ENCODE assay signal across 9 cellular contexts in genomic region chr2:217653240-217653639, GRCh38.
A peak's percentile ranks its signal among the peaks of the same experiment; 100 is the strongest.
DNase-seq lines count a peak whose midpoint lies in the region; ATAC-seq, FAIRE-seq and TF ChIP-seq lines count a peak whose summit lies in the region.
"Had no signal": no experiment of that assay in that cellular context is flagged by ENCODE, and none has a peak within 500 bp of the region (broad histone marks: within the 10 kb centered on the region; RNA-seq: fewer than 3 reads in every experiment).

No MANE protein-coding gene starts in this region.

- H3K36me3 Mint-ChIP-seq in natural killer cell treated with Interleukin-12 subunit alpha and Interleukin-12 subunit beta and Interleukin-15 and Interleukin-18, amount 100 ng/mL, for 72 hours: no peaks in the 10 kb centered on the region
- no peaks in the 10 kb centered on the region for H3K36me3 Mint-ChIP-seq in activated CD4-positive, alpha-beta memory T cell treated with anti-CD3 and anti-CD28 coated beads, Interleukin-2, amount 10 ng/mL, durations not matched to agents 7 days and 5 days (ENCODE audit: low read depth)

- no peaks in the 10 kb centered on the region for H3K9me3 Mint-ChIP-seq in natural killer cell treated with Interleukin-12 subunit alpha and Interleukin-12 subunit beta and Interleukin-15 and Interleukin-18, amount 100 ng/mL, for 72 hours
- H3K9me3 Mint-ChIP-seq in activated CD4-positive, alpha-beta memory T cell treated with anti-CD3 and anti-CD28 coated beads, Interleukin-2, amount 10 ng/mL, durations not matched to agents 7 days and 5 days: no peaks in the 10 kb centered on the region

- H3K36me3 ChIP-seq in pancreas: no peaks in the 10 kb centered on the region
- H3K36me3 ChIP-seq: cardiac muscle cell had no signal

- no peaks in the 10 kb centered on the region for H3K9me3 ChIP-seq in pancreas

- H3K27ac ChIP-seq in pancreas: no peak overlapping the region
- H3K27ac ChIP-seq: cardiac muscle cell had no signal

- no peak for FAIRE-seq in pancreas (lab: Jason Lieb, UNC)

- no peak for TF ChIP-seq CTCF in pancreas (IDR thresholded peaks at IDR 0.05)

- H3K4me1 Mint-ChIP-seq in natural killer cell treated with Interleukin-12 subunit alpha and Interleukin-12 subunit beta and Interleukin-15 and Interleukin-18, amount 100 ng/mL, for 72 hours (ENCODE audit: low read depth in 2 of 2): no peaks in the 10 kb centered on the region
- H3K4me1 Mint-ChIP-seq in activated CD4-positive, alpha-beta memory T cell treated with anti-CD3 and anti-CD28 coated beads, Interleukin-2, amount 10 ng/mL, durations not matched to agents 7 days and 5 days: no peaks in the 10 kb centered on the region

- H3K27me3 Mint-ChIP-seq in natural killer cell treated with Interleukin-12 subunit alpha and Interleukin-12 subunit beta and Interleukin-15 and Interleukin-18, amount 100 ng/mL, for 72 hours: peaks cover 8 to 9% of the 10 kb centered on the region in 2 donors
- no peaks in the 10 kb centered on the region for H3K27me3 Mint-ChIP-seq in activated CD4-positive, alpha-beta memory T cell treated with anti-CD3 and anti-CD28 coated beads, Interleukin-2, amount 10 ng/mL, durations not matched to agents 7 days and 5 days

- POLR2A ChIA-PET in activated CD4-positive, alpha-beta memory T cell treated with anti-CD3 and anti-CD28 coated beads, Interleukin-2, amount 10 ng/mL, durations not matched to agents 7 days and 5 days (lab: Charles Lee): no interaction called here

- H3K4me3 Mint-ChIP-seq in natural killer cell treated with Interleukin-12 subunit alpha and Interleukin-12 subunit beta and Interleukin-15 and Interleukin-18, amount 100 ng/mL, for 72 hours: no peak overlapping the region
- H3K4me3 Mint-ChIP-seq in activated CD4-positive, alpha-beta memory T cell treated with anti-CD3 and anti-CD28 coated beads, Interleukin-2, amount 10 ng/mL, durations not matched to agents 7 days and 5 days: no peak overlapping the region

- H3K4me1 ChIP-seq in pancreas: no peaks in the 10 kb centered on the region

- H3K27ac Mint-ChIP-seq in natural killer cell treated with Interleukin-12 subunit alpha and Interleukin-12 subunit beta and Interleukin-15 and Interleukin-18, amount 100 ng/mL, for 72 hours: no peak overlapping the region
- no peak overlapping the region for H3K27ac Mint-ChIP-seq in activated CD4-positive, alpha-beta memory T cell treated with anti-CD3 and anti-CD28 coated beads, Interleukin-2, amount 10 ng/mL, durations not matched to agents 7 days and 5 days

- H3K27me3 ChIP-seq in pancreas: no peaks in the 10 kb centered on the region
- H3K27me3 ChIP-seq: cardiac muscle cell had no signal

- DNase-seq in C1 segment of cervical spinal cord (lab: John Stamatoyannopoulos, UW): peak in 11 of 14 donors; percentile 11 to 80 (median 38)
- peak; percentile 63 for DNase-seq in RKO (ENCODE audit: low spot score)
- DNase-seq in fibroblast of the conjunctiva (ENCODE audit: low read depth): peak; percentile 88
- DNase-seq in pancreas: peak in 2 of 6 donors; percentile 23 to 26
- DNase-seq in natural killer cell treated with Interleukin-12 subunit alpha and Interleukin-12 subunit beta and Interleukin-15 and Interleukin-18, amount 100 ng/mL, for 72 hours (ENCODE audit: low spot score): no peak
- DNase-seq in stimulated activated CD4-positive, alpha-beta T cell treated with anti-CD3 and anti-CD28 coated beads, Interleukin-4, amount 100 ng/mL, for 4 hours: no peak
- no peak for DNase-seq in activated CD4-positive, alpha-beta memory T cell treated with anti-CD3 and anti-CD28 coated beads, Interleukin-2, amount 10 ng/mL, durations not matched to agents 7 days and 5 days

- 25 to 46% methylated on average over 6 of the region's 6 CpGs for WGBS in pancreas, 2 donors

- no peak overlapping the region for H3K4me3 ChIP-seq in pancreas
- H3K4me3 ChIP-seq: cardiac muscle cell had no signal

- CTCF ChIA-PET in activated CD4-positive, alpha-beta memory T cell treated with anti-CD3 and anti-CD28 coated beads, Interleukin-2, amount 10 ng/mL, durations not matched to agents 7 days and 5 days (lab: Charles Lee): no interaction called here

- intact Hi-C loops in pancreas (cut with DNase I): no loop called here

- ATAC-seq in pancreas (peak in 3 of 4 donors; percentile 44 to 82 (median 51)), GM21390 (IDR thresholded peaks at IDR 0.05; ENCODE audit: unreplicated experiment) (no peak)
- ATAC-seq in natural killer cell treated with Interleukin-12 subunit alpha and Interleukin-12 subunit beta and Interleukin-15 and Interleukin-18, amount 100 ng/mL, for 72 hours: no peak

Comparison
In these comparisons a context has a peak if more than half of its experiments do, and no peak if none do; other contexts are left out.
1. DNase-seq: peak in C1 segment of cervical spinal cord (11 of 14), RKO (single experiment) and fibroblast of the conjunctiva (single experiment); none in natural killer cell treated with Interleukin-12 subunit alpha and Interleukin-12 subunit beta and Interleukin-15 and Interleukin-18, amount 100 ng/mL, for 72 hours (single experiment), stimulated activated CD4-positive, alpha-beta T cell treated with anti-CD3 and anti-CD28 coated beads, Interleukin-4, amount 100 ng/mL, for 4 hours (0 of 2) and activated CD4-positive, alpha-beta memory T cell treated with anti-CD3 and anti-CD28 coated beads, Interleukin-2, amount 10 ng/mL, durations not matched to agents 7 days and 5 days (single experiment).
2. ATAC-seq: peak in pancreas (3 of 4); none in natural killer cell treated with Interleukin-12 subunit alpha and Interleukin-12 subunit beta and Interleukin-15 and Interleukin-18, amount 100 ng/mL, for 72 hours (0 of 2) and GM21390 (single experiment).